In the genomic region with DNA sequence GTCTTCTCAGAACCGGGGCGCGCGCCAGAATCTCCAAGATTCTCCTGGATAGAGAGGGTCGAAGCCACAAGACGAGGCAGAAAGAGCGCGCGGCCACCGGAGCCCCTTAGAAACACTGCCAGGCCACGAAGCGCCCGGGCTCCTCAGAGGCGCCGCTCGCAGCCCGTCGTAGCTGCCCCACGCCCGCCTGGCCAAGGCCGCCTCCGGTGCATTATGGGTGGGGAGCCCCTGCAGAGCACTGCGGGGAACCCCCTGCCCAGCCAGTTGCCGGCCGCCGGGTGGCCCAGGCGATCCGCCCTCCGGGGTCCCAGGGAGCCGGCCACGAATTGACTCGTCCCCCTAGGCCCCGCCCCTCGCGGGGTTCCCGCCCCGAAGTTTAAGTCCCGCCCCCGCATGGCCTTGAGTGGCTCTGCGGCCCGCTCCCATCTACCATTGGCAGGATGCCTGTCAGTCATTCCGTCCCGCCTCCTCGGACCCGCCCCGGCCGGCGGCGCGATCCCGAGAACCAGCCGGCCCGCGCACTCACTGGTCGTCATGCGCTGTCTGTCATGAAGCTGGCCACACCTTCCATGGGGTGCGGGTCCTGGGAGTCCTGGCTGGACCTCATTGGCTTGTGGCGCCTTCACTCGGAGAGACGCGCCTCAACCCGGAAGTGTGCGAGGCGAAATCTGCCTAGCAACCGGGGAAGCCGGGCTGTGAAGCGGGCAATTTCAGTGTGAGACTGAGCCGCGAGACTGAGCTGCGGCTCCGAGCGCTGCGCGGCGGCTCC, we compare ENCODE assay signal across 8 cellular contexts. TPM values are rescaled to one million over a fixed set of nuclear protein-coding genes. Genes with fewer than 3 reads are reported as not detected.
A peak's percentile ranks its signal among the peaks of the same experiment; 100 is the strongest.
DNase-seq lines count a peak whose midpoint lies in the region; ATAC-seq and TF ChIP-seq lines count a peak whose summit lies in the region.

No MANE protein-coding gene starts in this region.

- DNase-seq in NCI-H146 treated with DMSO at 0.1 percent for 48 hours (lab: John Stamatoyannopoulos, UW; ENCODE audit: unreplicated experiment) (peak; percentile 99), T-helper 1 cell (peak; percentile 98 to 100 (median 99)), amniotic stem cell (lab: John Stamatoyannopoulos, UW) (peak; percentile 99), left cardiac atrium (peak; percentile 100), posterior vena cava (ENCODE audit: low spot score) (peak; percentile 100), ureter (ENCODE audit: low spot score) (peak; percentile 100)

- intact Hi-C loops in left cardiac atrium (cut with DNase I) (no loop called here), posterior vena cava (cut with DNase I) (no loop called here)

- TF ChIP-seq POLR2A in GM15510 (IDR thresholded peaks at IDR 0.05; ENCODE audit: borderline replicate concordance, extremely low read depth, insufficient read length), result peak; percentile 90

- ATAC-seq in HG02884 (IDR thresholded peaks at IDR 0.05; ENCODE audit: unreplicated experiment) (peak; percentile 93), left cardiac atrium (peak; percentile 98 to 99)

RNA-seq across cellular contexts. Expression of gene GATAD2A, which starts 20.2 kb away (rescaled TPM):
- 10 to 100 TPM; 34.2 to 62.3 TPM for total RNA-seq in left cardiac atrium
- 10 to 100 TPM; 54.3 to 70.9 TPM for total RNA-seq in posterior vena cava
- total RNA-seq in ureter, result 92.7 TPM

Comparison
In these comparisons a context has a peak if more than half of its experiments do, and no peak if none do; other contexts are left out.
1. Peak in every context shown above with its lines: DNase-seq and ATAC-seq.